Comparison of ENCODE assay signal across 27 cellular contexts in the genomic region with DNA sequence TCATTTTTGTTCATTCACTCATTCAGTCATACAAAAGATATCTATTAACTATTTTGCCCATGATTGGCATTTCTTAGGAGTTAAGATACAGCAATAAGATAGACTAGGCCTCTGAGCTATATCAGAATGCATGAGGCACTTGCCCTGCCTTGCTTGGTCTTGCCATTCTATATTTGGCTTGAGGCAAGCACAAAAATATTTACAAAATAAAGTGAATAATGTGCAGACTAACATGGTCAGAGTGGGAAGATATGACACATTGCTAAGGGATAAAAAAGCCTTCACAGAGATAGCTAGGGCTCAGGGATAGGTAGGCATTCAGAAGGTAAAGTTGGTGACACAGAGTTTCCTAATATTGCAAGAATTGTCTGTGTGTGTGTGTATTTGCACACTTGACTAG.
"Had no signal": no experiment of that assay in that cellular context is flagged by ENCODE, and none has a peak within 500 bp of the region (broad histone marks: within the 10 kb centered on the region; RNA-seq: fewer than 3 reads in every experiment).

No MANE protein-coding gene starts in this region.

- H3K4me3 Mint-ChIP-seq: activated CD4-positive, alpha-beta T cell treated with anti-CD3 and anti-CD28 coated beads, Interleukin-2, amount 10 ng/mL, durations not matched to agents 24 days and 14 days; activated CD8-positive, alpha-beta T cell treated with anti-CD3 and anti-CD28 coated beads for 36 hours; activated naive CD8-positive, alpha-beta T cell treated with anti-CD3 and anti-CD28 coated beads for 36 hours; activated T-cell treated with anti-CD3 and anti-CD28 coated beads, Interleukin-2, amount 50 U/mL, for 72 hours; activated T-helper 17 cell treated with anti-CD3 and anti-CD28 coated beads, Interleukin-2, amount 50 U/mL, for 72 hours; T-helper 1 cell treated with Interleukin-12 subunit alpha and Interleukin-12 subunit beta and Interleukin-4 antibody, amounts not matched to agents 30 μg/mL and 1 μg/mL, for 36 hours; T-helper 2 cell treated with Interferon-gamma antibody and Interleukin-4, amounts not matched to agents 5 μg/mL and 100 μg/mL, for 36 hours had no signal

- H3K9me3 ChIP-seq: SK-N-SH had no signal

- H3K4me1 Mint-ChIP-seq: activated CD4-positive, alpha-beta T cell treated with anti-CD3 and anti-CD28 coated beads, Interleukin-2, amount 10 ng/mL, durations not matched to agents 24 days and 14 days; activated naive CD8-positive, alpha-beta T cell treated with anti-CD3 and anti-CD28 coated beads for 36 hours; activated T-helper 17 cell treated with anti-CD3 and anti-CD28 coated beads, Interleukin-2, amount 50 U/mL, for 72 hours had no signal

- ATAC-seq: activated CD8-positive, alpha-beta T cell treated with anti-CD3 and anti-CD28 coated beads for 36 hours; activated T-cell treated with anti-CD3 and anti-CD28 coated beads, Interleukin-2, amount 50 U/mL, for 72 hours; activated T-helper 17 cell treated with anti-CD3 and anti-CD28 coated beads, Interleukin-2, amount 50 U/mL, for 72 hours had no signal

- H3K27ac ChIP-seq: SJCRH30 had no signal

- H3K36me3 ChIP-seq: MG63, SJCRH30 had no signal

- H3K9ac ChIP-seq: SK-N-SH had no signal

- DNase-seq: activated CD4-positive, alpha-beta T cell treated with anti-CD3 and anti-CD28 coated beads, Interleukin-2, amount 10 ng/mL, durations not matched to agents 24 days and 14 days; activated CD4-positive, alpha-beta T cell treated with anti-CD3 and anti-CD28 coated beads, Interleukin-2, amount 50 U/mL, for 4 hours; activated CD8-positive, alpha-beta T cell treated with anti-CD3 and anti-CD28 coated beads for 36 hours; activated effector memory CD4-positive, alpha-beta T cell treated with anti-CD3 and anti-CD28 coated beads, Interleukin-2, amount 50 U/mL, for 16 hours; activated naive CD4-positive, alpha-beta T cell; activated naive CD4-positive, alpha-beta T cell treated with anti-CD3 and anti-CD28 coated beads, Interleukin-2, amount 50 U/mL, for 16 hours; activated naive CD8-positive, alpha-beta T cell treated with anti-CD3 and anti-CD28 coated beads for 36 hours; activated T-cell treated with anti-CD3 and anti-CD28 coated beads, Interleukin-2, amount 50 U/mL, for 1 hour; activated T-cell treated with anti-CD3 and anti-CD28 coated beads, Interleukin-2, amount 50 U/mL, for 72 hours; aorta; Karpas-422; KBM-7; NCI-H1048; NCI-H1436; NCI-H1694; NCI-H1930; NCI-H2081 treated with DMSO at 0.1 percent for 48 hours; NCI-H526; NCI-H748 treated with DMSO at 0.1 percent for 48 hours; SHP77; SK-N-SH had no signal

- H3K36me3 Mint-ChIP-seq: activated naive CD8-positive, alpha-beta T cell treated with anti-CD3 and anti-CD28 coated beads for 36 hours had no signal

- H3K27ac Mint-ChIP-seq: activated CD4-positive, alpha-beta T cell treated with anti-CD3 and anti-CD28 coated beads, Interleukin-2, amount 10 ng/mL, durations not matched to agents 24 days and 14 days; activated CD8-positive, alpha-beta T cell treated with anti-CD3 and anti-CD28 coated beads for 36 hours; activated naive CD8-positive, alpha-beta T cell treated with anti-CD3 and anti-CD28 coated beads for 36 hours; activated T-cell treated with anti-CD3 and anti-CD28 coated beads, Interleukin-2, amount 50 U/mL, for 72 hours; activated T-helper 17 cell treated with anti-CD3 and anti-CD28 coated beads, Interleukin-2, amount 50 U/mL, for 72 hours; T-helper 1 cell treated with Interleukin-12 subunit alpha and Interleukin-12 subunit beta and Interleukin-4 antibody, amounts not matched to agents 30 μg/mL and 1 μg/mL, for 36 hours; T-helper 2 cell treated with Interferon-gamma antibody and Interleukin-4, amounts not matched to agents 5 μg/mL and 100 μg/mL, for 36 hours had no signal

- H3K9me3 Mint-ChIP-seq: activated CD4-positive, alpha-beta T cell treated with anti-CD3 and anti-CD28 coated beads, Interleukin-2, amount 10 ng/mL, durations not matched to agents 24 days and 14 days; activated naive CD8-positive, alpha-beta T cell treated with anti-CD3 and anti-CD28 coated beads for 36 hours; T-helper 2 cell treated with Interferon-gamma antibody and Interleukin-4, amounts not matched to agents 5 μg/mL and 100 μg/mL, for 36 hours had no signal

- FAIRE-seq: TTC549 had no signal

- H3K27me3 Mint-ChIP-seq: activated CD4-positive, alpha-beta T cell treated with anti-CD3 and anti-CD28 coated beads, Interleukin-2, amount 10 ng/mL, durations not matched to agents 24 days and 14 days had no signal

- H3K4me3 ChIP-seq: MG63, SJCRH30 had no signal

- H3K27me3 ChIP-seq: MG63, SJCRH30 had no signal
